ENCODE assay signal across 16 cellular contexts in the genomic region with DNA sequence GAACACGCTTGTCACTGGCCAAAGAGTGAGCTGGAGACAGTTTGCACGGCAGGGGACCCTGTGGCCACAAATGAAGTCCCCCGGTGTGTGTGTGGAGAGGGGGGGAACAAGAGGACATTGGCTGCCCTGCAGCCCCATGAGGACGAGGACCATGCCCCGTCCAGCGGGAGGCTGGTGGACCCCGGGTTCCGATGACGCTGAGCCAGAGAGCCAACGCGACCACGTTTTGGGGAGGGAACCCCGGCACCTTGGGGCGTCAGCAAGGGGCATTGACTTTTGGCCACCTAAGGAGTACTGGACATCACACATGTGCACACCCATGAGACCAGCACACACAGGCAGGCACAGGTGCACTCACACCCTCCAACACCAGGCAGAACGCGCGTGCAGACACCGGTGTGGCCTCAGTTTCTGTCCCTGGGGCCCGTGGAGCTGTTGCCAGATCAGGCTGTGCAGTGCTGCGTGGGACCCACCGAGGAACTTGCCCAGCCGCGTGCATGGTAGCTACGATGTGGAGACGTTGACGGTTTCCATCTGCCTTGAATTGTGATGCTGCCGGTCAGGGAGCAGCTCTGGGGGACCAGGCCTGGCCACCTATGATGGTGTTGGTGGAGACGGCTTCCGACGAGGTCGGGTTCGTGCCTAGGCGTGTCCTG.
"Had no signal": no experiment of that assay in that cellular context is flagged by ENCODE, and none has a peak within 500 bp of the region (broad histone marks: within the 10 kb centered on the region; RNA-seq: fewer than 3 reads in every experiment).

No MANE protein-coding gene starts in this region.

- H3K4me3 ChIP-seq: dorsolateral prefrontal cortex, esophagus muscularis mucosa, pancreas, tibial nerve had no signal

- ATAC-seq: left lobe of liver; stimulated activated memory B cell treated with anti-CD40 and anti-IgM and Interleukin-4, amounts not matched to agents 10 μg/mL and 1 μg/mL and 100 μg/mL, for 72 hours; T-helper 17 cell had no signal

- H3K27ac Mint-ChIP-seq: activated B cell treated with CpG ODN at 0.5 μM for 24 hours; activated CD4-positive, alpha-beta T cell treated with anti-CD3 and anti-CD28 coated beads, Interleukin-2, amount 10 ng/mL, durations not matched to agents 7 days and 5 days; activated naive CD8-positive, alpha-beta T cell treated with anti-CD3 and anti-CD28 coated beads, Interleukin-2, amount 10 ng/mL, durations not matched to agents 7 days and 5 days; stimulated activated memory B cell treated with anti-CD40 and anti-IgM and Interleukin-4, amounts not matched to agents 10 μg/mL and 1 μg/mL and 100 μg/mL, for 72 hours; T-helper 17 cell had no signal

- H3K36me3 ChIP-seq: esophagus muscularis mucosa, pancreas, tibial nerve had no signal

- H3K27ac ChIP-seq: dorsolateral prefrontal cortex, esophagus muscularis mucosa, tibial nerve had no signal

- DNase-seq: activated B cell treated with CpG ODN at 0.5 μM for 24 hours; activated CD4-positive, alpha-beta T cell treated with anti-CD3 and anti-CD28 coated beads, Interleukin-2, amount 10 ng/mL, durations not matched to agents 7 days and 5 days; activated gamma-delta T cell; activated naive CD8-positive, alpha-beta T cell treated with anti-CD3 and anti-CD28 coated beads, Interleukin-2, amount 10 ng/mL, durations not matched to agents 7 days and 5 days; activated T-cell treated with anti-CD3 and anti-CD28 coated beads, Interleukin-2, amount 50 U/mL, for 48 hours; anterior cingulate cortex; mesendoderm; small intestine had no signal

- H3K36me3 Mint-ChIP-seq: activated naive CD8-positive, alpha-beta T cell treated with anti-CD3 and anti-CD28 coated beads, Interleukin-2, amount 10 ng/mL, durations not matched to agents 7 days and 5 days; stimulated activated memory B cell treated with anti-CD40 and anti-IgM and Interleukin-4, amounts not matched to agents 10 μg/mL and 1 μg/mL and 100 μg/mL, for 72 hours had no signal

- H3K4me1 ChIP-seq: pancreas had no signal

- H3K4me3 Mint-ChIP-seq: activated B cell treated with CpG ODN at 0.5 μM for 24 hours; activated CD4-positive, alpha-beta T cell treated with anti-CD3 and anti-CD28 coated beads, Interleukin-2, amount 10 ng/mL, durations not matched to agents 7 days and 5 days; activated naive CD8-positive, alpha-beta T cell treated with anti-CD3 and anti-CD28 coated beads, Interleukin-2, amount 10 ng/mL, durations not matched to agents 7 days and 5 days; neural crest cell; stimulated activated memory B cell treated with anti-CD40 and anti-IgM and Interleukin-4, amounts not matched to agents 10 μg/mL and 1 μg/mL and 100 μg/mL, for 72 hours; T-helper 17 cell had no signal

- H3K27me3 Mint-ChIP-seq: T-helper 17 cell had no signal

- H3K9me3 ChIP-seq: esophagus muscularis mucosa, pancreas had no signal

- H3K4me1 Mint-ChIP-seq: neural crest cell had no signal

- H3K9me3 Mint-ChIP-seq: activated B cell treated with CpG ODN at 0.5 μM for 24 hours had no signal
